In the genomic region with DNA sequence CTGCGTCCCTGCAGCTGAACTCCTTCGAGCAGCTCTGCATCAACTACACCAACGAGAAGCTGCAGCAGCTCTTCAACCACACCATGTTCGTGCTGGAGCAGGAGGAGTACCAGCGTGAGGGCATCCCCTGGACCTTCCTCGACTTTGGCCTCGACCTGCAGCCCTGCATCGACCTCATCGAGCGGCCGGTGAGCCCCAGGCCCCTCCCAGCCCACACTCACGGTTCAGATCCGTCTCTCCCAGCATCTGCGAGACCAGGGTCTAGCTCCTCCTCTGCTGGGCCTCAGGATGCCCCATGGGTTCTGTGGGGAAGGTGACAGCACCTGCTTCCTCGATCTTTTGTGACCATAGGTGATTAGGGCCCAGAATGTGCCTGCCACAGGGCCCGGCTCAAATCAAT, we compare ENCODE assay signal across 8 cellular contexts. TPM values are rescaled to one million over a fixed set of nuclear protein-coding genes. Genes with fewer than 3 reads are reported as not detected.
"Had no signal": no experiment of that assay in that cellular context is flagged by ENCODE, and none has a peak within 500 bp of the region (broad histone marks: within the 10 kb centered on the region; RNA-seq: fewer than 3 reads in every experiment).

No MANE protein-coding gene starts in this region.

- H3K27ac ChIP-seq: HL-60 had no signal

- H3K4me3 Mint-ChIP-seq: GM23338, H9 had no signal

- FAIRE-seq: H1, H54 had no signal

- ATAC-seq: GM23338 had no signal

- DNase-seq: H9, HCEC 1CT, IMR-90 had no signal

- H3K27ac Mint-ChIP-seq: GM23338, H9 had no signal

- H3K4me1 Mint-ChIP-seq: GM23338 had no signal

- H3K4me2 ChIP-seq: GM23338 had no signal

- H2AFZ ChIP-seq: GM23338 had no signal

- H3K4me3 ChIP-seq: GM23338 had no signal

RNA-seq across cellular contexts. Expression of gene MYH14, which starts 46.2 kb away (rescaled TPM):
- total RNA-seq: HT1080, IMR-90 had no signal
- polyA plus RNA-seq: IMR-90 had no signal
